ENCODE assay signal across 11 cellular contexts in genomic region chr3:172717493-172718088, GRCh38. TPM values are rescaled to one million over a fixed set of nuclear protein-coding genes. Genes with fewer than 3 reads are reported as not detected.
DNase-seq lines count a peak whose midpoint lies in the region; ATAC-seq and TF ChIP-seq lines count a peak whose summit lies in the region.
"Had no signal": no experiment of that assay in that cellular context is flagged by ENCODE, and none has a peak within 500 bp of the region (broad histone marks: within the 10 kb centered on the region; RNA-seq: fewer than 3 reads in every experiment).

No MANE protein-coding gene starts in this region.

- no peaks in the 10 kb centered on the region for H3K36me3 Mint-ChIP-seq in natural killer cell treated with Interleukin-12 subunit alpha and Interleukin-12 subunit beta and Interleukin-15 and Interleukin-18, amount 100 ng/mL, for 72 hours

- no peaks in the 10 kb centered on the region for H3K9me3 Mint-ChIP-seq in natural killer cell treated with Interleukin-12 subunit alpha and Interleukin-12 subunit beta and Interleukin-15 and Interleukin-18, amount 100 ng/mL, for 72 hours

- no peak overlapping the region for H3K9ac ChIP-seq in colonic mucosa (ENCODE audit: low read depth in 2 of 2, low read length in 2 of 2)

- H3K4me1 Mint-ChIP-seq in natural killer cell treated with Interleukin-12 subunit alpha and Interleukin-12 subunit beta and Interleukin-15 and Interleukin-18, amount 100 ng/mL, for 72 hours (ENCODE audit: low read depth in 2 of 2): no peaks in the 10 kb centered on the region

- H3K36me3 ChIP-seq in colonic mucosa: no peaks in the 10 kb centered on the region
- H3K36me3 ChIP-seq: right atrium auricular region had no signal

- no peaks in the 10 kb centered on the region for H3K27me3 ChIP-seq in colonic mucosa
- H3K27me3 ChIP-seq: right atrium auricular region had no signal

- no peak overlapping the region for H3K4me3 Mint-ChIP-seq in natural killer cell treated with Interleukin-12 subunit alpha and Interleukin-12 subunit beta and Interleukin-15 and Interleukin-18, amount 100 ng/mL, for 72 hours

- peak; percentile 76 for TF ChIP-seq CTCF in 22Rv1 (IDR thresholded peaks at IDR 0.05)
- TF ChIP-seq CTCF in colonic mucosa (IDR thresholded peaks at IDR 0.05): peak; percentile 15

- no peak overlapping the region for H3K27ac ChIP-seq in 22Rv1
- no peak overlapping the region for H3K27ac ChIP-seq in colonic mucosa
- H3K27ac ChIP-seq: right atrium auricular region had no signal

- DNase-seq in NCI-H1048 (lab: John Stamatoyannopoulos, UW) (peak; percentile 5), colonic mucosa (no peak), NCI-H1092 (lab: John Stamatoyannopoulos, UW) (no peak)
- no peak for DNase-seq in natural killer cell treated with Interleukin-12 subunit alpha and Interleukin-12 subunit beta and Interleukin-15 and Interleukin-18, amount 100 ng/mL, for 72 hours (ENCODE audit: low spot score)
- no peak for DNase-seq in stimulated activated CD4-positive, alpha-beta T cell treated with anti-CD3 and anti-CD28 coated beads, Interleukin-4, amount 100 ng/mL, for 4 hours
- DNase-seq: DMS153, NCI-H446 treated with DMSO at 0.1 percent for 48 hours had no signal

- peak; percentile 58 for ATAC-seq in GM18502 (IDR thresholded peaks at IDR 0.05; ENCODE audit: poor library complexity, unreplicated experiment)
- ATAC-seq in HG03571 (IDR thresholded peaks at IDR 0.05; ENCODE audit: unreplicated experiment): no peak
- no peak for ATAC-seq in natural killer cell treated with Interleukin-12 subunit alpha and Interleukin-12 subunit beta and Interleukin-15 and Interleukin-18, amount 100 ng/mL, for 72 hours

- intact Hi-C loops in colonic mucosa (cut with DNase I): no loop called here

- H3K4me3 ChIP-seq in colonic mucosa: no peak overlapping the region
- H3K4me3 ChIP-seq: right atrium auricular region had no signal

- H3K9me3 ChIP-seq in colonic mucosa: no peaks in the 10 kb centered on the region
- H3K9me3 ChIP-seq: right atrium auricular region had no signal

- no peaks in the 10 kb centered on the region for H3K4me1 ChIP-seq in colonic mucosa
- H3K4me1 ChIP-seq: right atrium auricular region had no signal

- H3K27ac Mint-ChIP-seq in natural killer cell treated with Interleukin-12 subunit alpha and Interleukin-12 subunit beta and Interleukin-15 and Interleukin-18, amount 100 ng/mL, for 72 hours: no peak overlapping the region

- peaks cover 6 to 9% of the 10 kb centered on the region in 2 donors for H3K27me3 Mint-ChIP-seq in natural killer cell treated with Interleukin-12 subunit alpha and Interleukin-12 subunit beta and Interleukin-15 and Interleukin-18, amount 100 ng/mL, for 72 hours

RNA-seq across cellular contexts. Expression of gene NCEH1, which starts 6.7 kb away (rescaled TPM):
- total RNA-seq in colonic mucosa: 10 to 100 TPM; 36.1 to 42.2 TPM
- total RNA-seq in natural killer cell treated with Interleukin-12 subunit alpha and Interleukin-12 subunit beta and Interleukin-15 and Interleukin-18, amount 100 ng/mL, for 72 hours: 10 to 100 TPM; 18.5 to 18.6 TPM

RNA-seq across cellular contexts. Expression of gene ECT2, which starts 32.9 kb away (rescaled TPM):
- total RNA-seq in colonic mucosa: 10 to 100 TPM; 36.3 to 58.1 TPM
- total RNA-seq in natural killer cell treated with Interleukin-12 subunit alpha and Interleukin-12 subunit beta and Interleukin-15 and Interleukin-18, amount 100 ng/mL, for 72 hours: 10 to 100 TPM; 27.8 to 59.7 TPM
